18 cellular contexts compared by ENCODE assay signal in genomic region chr20:56572178-56572577, GRCh38. TPM values are rescaled to one million over a fixed set of nuclear protein-coding genes. Genes with fewer than 3 reads are reported as not detected.
DNase-seq lines count a peak whose midpoint lies in the region; ATAC-seq, FAIRE-seq and TF ChIP-seq lines count a peak whose summit lies in the region.
"Had no signal": no experiment of that assay in that cellular context is flagged by ENCODE, and none has a peak within 500 bp of the region (broad histone marks: within the 10 kb centered on the region; RNA-seq: fewer than 3 reads in every experiment).

No MANE protein-coding gene starts in this region.

- no peaks in the 10 kb centered on the region for H4K20me1 ChIP-seq in HepG2 (ENCODE audit: insufficient read depth, low read length)
- H4K20me1 ChIP-seq: BLaER1 treated with 17β-estradiol and CSF1 and Interleukin-3, amounts not matched to agents 10 nM and 100 nM had no signal

- no peak for TF ChIP-seq RAD21 in HepG2 (CRISPR knock-in tag; IDR thresholded peaks at IDR 0.05)

- TF ChIP-seq CTCF in HepG2 (CRISPR knock-in tag; IDR thresholded peaks at IDR 0.05) (no peak), right lobe of liver (IDR thresholded peaks at IDR 0.05) (no peak), fibroblast of pulmonary artery (IDR thresholded peaks at IDR 0.05; ENCODE audit: low read length, missing control alignments) (no peak)

- H3K79me2 ChIP-seq in HepG2 (ENCODE audit: insufficient read depth, low read length) = no peaks in the 10 kb centered on the region

- whole genome bisulfite sequencing in HepG2 (ENCODE audit: low lambda C conversion rate) = 30% methylated on average over 4 of the region's 4 CpGs
- WGBS in right lobe of liver (ENCODE audit: insufficient coverage, low coverage, low lambda C conversion rate, missing lambda C conversion rate) = 78% methylated on average over 4 of the region's 4 CpGs

- H3K27me3 ChIP-seq in HepG2 (ENCODE audit: control insufficient read depth in 1 of 2, insufficient read depth in 2 of 2, low read length in 2 of 2) (peaks cover 0 to 21% of the 10 kb centered on the region in 2 experiments; a peak in 3 of 5 replicates), right lobe of liver (no peaks in the 10 kb centered on the region)
- H3K27me3 ChIP-seq in effector memory CD4-positive, alpha-beta T cell (replicated peaks; ENCODE audit: control insufficient read depth, insufficient read depth, low read length, poor library complexity, severe bottlenecking) = no peaks in the 10 kb centered on the region
- H3K27me3 ChIP-seq: BLaER1 treated with 17β-estradiol and CSF1 and Interleukin-3, amounts not matched to agents 10 nM and 100 nM had no signal

- H3K36me3 ChIP-seq in HepG2 (replicated peaks in 1 of 2; ENCODE audit: control insufficient read depth in 1 of 2, insufficient read depth in 2 of 2, low read length in 2 of 2) (no peaks in the 10 kb centered on the region), right lobe of liver (no peaks in the 10 kb centered on the region)
- no peaks in the 10 kb centered on the region for H3K36me3 ChIP-seq in effector memory CD4-positive, alpha-beta T cell (ENCODE audit: control insufficient read depth, insufficient read depth, low read length)
- H3K36me3 ChIP-seq: BLaER1 treated with 17β-estradiol and CSF1 and Interleukin-3, amounts not matched to agents 10 nM and 100 nM had no signal

- H3K27ac ChIP-seq in HepG2 (ENCODE audit: extremely low read length, insufficient read depth, low read length) (no peak overlapping the region), right lobe of liver (no peak overlapping the region)
- no peak overlapping the region for H3K27ac ChIP-seq in effector memory CD4-positive, alpha-beta T cell (ENCODE audit: insufficient read depth, low read length, poor library complexity, severe bottlenecking)
- H3K27ac ChIP-seq: BLaER1 treated with 17β-estradiol and CSF1 and Interleukin-3, amounts not matched to agents 10 nM and 100 nM; SK-N-MC had no signal

- H3K9me3 ChIP-seq in HepG2 (ENCODE audit: low read length) = no peaks in the 10 kb centered on the region
- H3K9me3 ChIP-seq in right lobe of liver = no peaks in the 10 kb centered on the region
- no peaks in the 10 kb centered on the region for H3K9me3 ChIP-seq in effector memory CD4-positive, alpha-beta T cell (ENCODE audit: control insufficient read depth, low read length)

- in situ Hi-C loops in HepG2 (cut with HindIII; ENCODE audit: extremely low pct_ligation_motif_present, low pct_unique_long_range_greater_than_20kb) = loop anchor here (25.0 kb wide), 1 partner anchor 1910 kb away; no protein-coding TSS in a partner anchor

- POLR2A ChIA-PET in HepG2 (lab: Yijun Ruan, JAX) = no interaction called here

- no peak overlapping the region for H3K9ac ChIP-seq in HepG2 (ENCODE audit: insufficient read depth, low read depth, low read length)
- H3K9ac ChIP-seq: BLaER1 treated with 17β-estradiol and CSF1 and Interleukin-3, amounts not matched to agents 10 nM and 100 nM had no signal

- no peak for ATAC-seq in HepG2
- no peak for ATAC-seq in right lobe of liver
- ATAC-seq in HG03521 (IDR thresholded peaks at IDR 0.05; ENCODE audit: unreplicated experiment) = no peak
- ATAC-seq in GM19328 (IDR thresholded peaks at IDR 0.05; ENCODE audit: unreplicated experiment) = no peak

- CTCF ChIA-PET in HepG2 (lab: Yijun Ruan, JAX; ENCODE audit: low intra/inter-chr PET ratio, low total read pairs) = no interaction called here

- no TSS peak for BruUV-seq in HepG2 (replicated peaks; lab: Mats Ljungman, UMichigan)

- no peak overlapping the region for H3K4me3 ChIP-seq in HepG2 (replicated peaks in 1 of 3; ENCODE audit: insufficient read depth in 1 of 3, low read depth in 2 of 3, low read length in 3 of 3)
- H3K4me3 ChIP-seq in right lobe of liver = no peak overlapping the region
- no peak overlapping the region for H3K4me3 ChIP-seq in fibroblast of pulmonary artery (replicated peaks; ENCODE audit: low read depth, low read length)
- H3K4me3 ChIP-seq in effector memory CD4-positive, alpha-beta T cell (ENCODE audit: insufficient read depth, low read depth, low read length, poor library complexity, severe bottlenecking) = no peak overlapping the region
- H3K4me3 ChIP-seq: BLaER1 treated with 17β-estradiol and CSF1 and Interleukin-3, amounts not matched to agents 10 nM and 100 nM; SK-N-MC had no signal

- TF ChIP-seq POLR2A in HepG2 (IDR thresholded peaks at IDR 0.05; ENCODE audit: insufficient read depth in 1 of 2, low read depth in 2 of 2, low read length in 2 of 2) (no peak), right lobe of liver (IDR thresholded peaks at IDR 0.05) (no peak)

- TF ChIP-seq EP300 in HepG2 (IDR thresholded peaks at IDR 0.05; ENCODE audit: low read depth in 2 of 2, low read length in 2 of 2) = no peak
- TF ChIP-seq EP300 in HepG2 (CRISPR knock-in tag; IDR thresholded peaks at IDR 0.05; ENCODE audit: borderline replicate concordance) = no peak

- no peak overlapping the region for H2AFZ ChIP-seq in HepG2 (ENCODE audit: low read length)

- intact Hi-C loops in HepG2 (cut with micrococcal nuclease; ENCODE audit: unreplicated experiment) (no loop called here), right lobe of liver (cut with DNase I) (no loop called here)

- H3K4me2 ChIP-seq in HepG2 (ENCODE audit: low read depth, low read length) = no peak overlapping the region

- DNase-seq in HepG2 (ENCODE audit: low spot score) (no peak), right lobe of liver (no peak), amniotic epithelial cell (ENCODE audit: low read depth) (peak; percentile 2), fibroblast of pulmonary artery (ENCODE audit: low read depth) (peak; percentile 13)
- no peak for DNase-seq in effector memory CD4-positive, alpha-beta T cell
- DNase-seq: DND-41, GF-D8, GOT3, NCI-H1436, NCI-H2029, NCI-H510A had no signal

- no peaks in the 10 kb centered on the region for H3K4me1 ChIP-seq in HepG2 (ENCODE audit: insufficient read depth, low read length)
- H3K4me1 ChIP-seq in right lobe of liver = no peaks in the 10 kb centered on the region
- no peaks in the 10 kb centered on the region for H3K4me1 ChIP-seq in effector memory CD4-positive, alpha-beta T cell (ENCODE audit: control insufficient read depth, insufficient read depth, low read length, poor library complexity, severe bottlenecking)

- no peak for FAIRE-seq in HepG2 (lab: Jason Lieb, UNC)
- FAIRE-seq: A204.1, GM12891, GM18507 had no signal

RNA-seq across cellular contexts. Expression of gene FAM209B, which starts 39.1 kb away (rescaled TPM):
- total RNA-seq in HepG2 (2016; rRNA removed; fragmentation: Illumina TruSeq; extraction: Trizol) = 0.24 and 0.32 TPM in 2 replicates
- not detected in 2 replicates for total RNA-seq in HepG2 (2016; cell fraction: cytosol; rRNA removed; fragmentation: Illumina TruSeq; extraction: Trizol; ENCODE audit: low read depth)
- 0.30 and 0.61 TPM in 2 replicates for total RNA-seq in HepG2 (2016; cell fraction: insoluble cytoplasmic fraction; rRNA removed; fragmentation: Illumina TruSeq; extraction: Trizol)
- not detected in 2 replicates for total RNA-seq in HepG2 (2016; cell fraction: membrane; rRNA removed; fragmentation: Illumina TruSeq; extraction: Trizol)
- total RNA-seq in HepG2 (2016; cell fraction: nucleus; rRNA removed; fragmentation: Illumina TruSeq; extraction: Trizol) = not detected in 2 replicates
- 0.10 and 0.42 TPM in 2 replicates for polyA plus RNA-seq in HepG2 (2011; rRNA removed)
- not detected in 2 replicates for polyA plus RNA-seq in HepG2 (2011; cell fraction: cytosol; rRNA removed)
- 0.59 TPM in 1 of 2 replicates, not detected in the other for polyA plus RNA-seq in HepG2 (2011; cell fraction: nucleus; rRNA removed)
- not detected in 2 replicates for polyA plus RNA-seq in HepG2 (2012)
- not detected in 2 replicates for polyA plus RNA-seq in HepG2 (2016; cell fraction: cytosol; fragmentation: Illumina TruSeq; extraction: Trizol; ENCODE audit: low read depth)
- polyA plus RNA-seq in HepG2 (2016; cell fraction: insoluble cytoplasmic fraction; fragmentation: Illumina TruSeq; extraction: Trizol; ENCODE audit: low read depth) = 0.51 TPM in 1 of 2 replicates, not detected in the other
- not detected in 2 replicates for polyA plus RNA-seq in HepG2 (2016; cell fraction: membrane; fragmentation: Illumina TruSeq; extraction: Trizol; ENCODE audit: low read depth)
- 0.81 and 0.85 TPM in 2 replicates for polyA plus RNA-seq in HepG2 (2016; cell fraction: nucleus; fragmentation: Illumina TruSeq; extraction: Trizol; ENCODE audit: insufficient read depth, low read depth)
- polyA minus RNA-seq in HepG2 (2011; rRNA and poly(A)+ RNA removed; ENCODE audit: low replicate concordance) = not detected in 2 replicates
- not detected in 2 replicates for polyA minus RNA-seq in HepG2 (2011; cell fraction: cytosol; rRNA and poly(A)+ RNA removed)
- polyA minus RNA-seq in HepG2 (2011; cell fraction: nucleus; rRNA and poly(A)+ RNA removed) = not detected in 2 replicates
- under 1 TPM in 1 of 6 experiments, not detected in 5; 0.44 TPM for total RNA-seq in right lobe of liver

RNA-seq across cellular contexts. Expression of gene FAM209A, which starts 47.6 kb away (rescaled TPM):
- total RNA-seq in HepG2 (2016; rRNA removed; fragmentation: Illumina TruSeq; extraction: Trizol) = 0.15 TPM in 1 of 2 replicates, not detected in the other
- total RNA-seq in HepG2 (2016; cell fraction: cytosol; rRNA removed; fragmentation: Illumina TruSeq; extraction: Trizol; ENCODE audit: low read depth) = not detected in 2 replicates
- 0.22 TPM in 1 of 2 replicates, not detected in the other for total RNA-seq in HepG2 (2016; cell fraction: insoluble cytoplasmic fraction; rRNA removed; fragmentation: Illumina TruSeq; extraction: Trizol)
- total RNA-seq in HepG2 (2016; cell fraction: membrane; rRNA removed; fragmentation: Illumina TruSeq; extraction: Trizol) = not detected in 2 replicates
- 0.59 and 1.0 TPM in 2 replicates for total RNA-seq in HepG2 (2016; cell fraction: nucleus; rRNA removed; fragmentation: Illumina TruSeq; extraction: Trizol)
- polyA plus RNA-seq in HepG2 (2011; rRNA removed) = 0.36 and 0.51 TPM in 2 replicates
- 0.12 TPM in 1 of 2 replicates, not detected in the other for polyA plus RNA-seq in HepG2 (2011; cell fraction: cytosol; rRNA removed)
- polyA plus RNA-seq in HepG2 (2011; cell fraction: nucleus; rRNA removed) = 1.5 and 2.4 TPM in 2 replicates
- 0.31 and 0.37 TPM in 2 replicates for polyA plus RNA-seq in HepG2 (2012)
- polyA plus RNA-seq in HepG2 (2016; cell fraction: cytosol; fragmentation: Illumina TruSeq; extraction: Trizol; ENCODE audit: low read depth) = not detected in 2 replicates
- not detected in 2 replicates for polyA plus RNA-seq in HepG2 (2016; cell fraction: insoluble cytoplasmic fraction; fragmentation: Illumina TruSeq; extraction: Trizol; ENCODE audit: low read depth)
- polyA plus RNA-seq in HepG2 (2016; cell fraction: membrane; fragmentation: Illumina TruSeq; extraction: Trizol; ENCODE audit: low read depth) = not detected in 2 replicates
- polyA plus RNA-seq in HepG2 (2016; cell fraction: nucleus; fragmentation: Illumina TruSeq; extraction: Trizol; ENCODE audit: insufficient read depth, low read depth) = 0.75 and 1.6 TPM in 2 replicates
- polyA minus RNA-seq in HepG2 (2011; rRNA and poly(A)+ RNA removed; ENCODE audit: low replicate concordance) = 0.44 and 1.8 TPM in 2 replicates
- not detected in 2 replicates for polyA minus RNA-seq in HepG2 (2011; cell fraction: cytosol; rRNA and poly(A)+ RNA removed)
- polyA minus RNA-seq in HepG2 (2011; cell fraction: nucleus; rRNA and poly(A)+ RNA removed) = 2.2 and 2.4 TPM in 2 replicates
- total RNA-seq in right lobe of liver = under 1 TPM in 2 of 6 experiments, not detected in 4; 0.24 to 0.37 TPM

RNA-seq across cellular contexts. Expression of gene TFAP2C, which starts 56.9 kb away (rescaled TPM):
- total RNA-seq in HepG2 (2016; rRNA removed; fragmentation: Illumina TruSeq; extraction: Trizol) (not detected in 2 replicates), right lobe of liver (not detected)
- total RNA-seq in HepG2 (2016; cell fraction: cytosol; rRNA removed; fragmentation: Illumina TruSeq; extraction: Trizol; ENCODE audit: low read depth) = not detected in 2 replicates
- total RNA-seq in HepG2 (2016; cell fraction: insoluble cytoplasmic fraction; rRNA removed; fragmentation: Illumina TruSeq; extraction: Trizol) = not detected in 2 replicates
- not detected in 2 replicates for total RNA-seq in HepG2 (2016; cell fraction: membrane; rRNA removed; fragmentation: Illumina TruSeq; extraction: Trizol)
- total RNA-seq in HepG2 (2016; cell fraction: nucleus; rRNA removed; fragmentation: Illumina TruSeq; extraction: Trizol) = not detected in 2 replicates
- not detected in 2 replicates for polyA plus RNA-seq in HepG2 (2011; rRNA removed)
- polyA plus RNA-seq in HepG2 (2011; cell fraction: cytosol; rRNA removed) = not detected in 2 replicates
- not detected in 2 replicates for polyA plus RNA-seq in HepG2 (2011; cell fraction: nucleus; rRNA removed)
- not detected in 2 replicates for polyA plus RNA-seq in HepG2 (2012)
- not detected in 2 replicates for polyA plus RNA-seq in HepG2 (2016; cell fraction: cytosol; fragmentation: Illumina TruSeq; extraction: Trizol; ENCODE audit: low read depth)
- polyA plus RNA-seq in HepG2 (2016; cell fraction: insoluble cytoplasmic fraction; fragmentation: Illumina TruSeq; extraction: Trizol; ENCODE audit: low read depth) = not detected in 2 replicates
- polyA plus RNA-seq in HepG2 (2016; cell fraction: membrane; fragmentation: Illumina TruSeq; extraction: Trizol; ENCODE audit: low read depth) = not detected in 2 replicates
- polyA plus RNA-seq in HepG2 (2016; cell fraction: nucleus; fragmentation: Illumina TruSeq; extraction: Trizol; ENCODE audit: insufficient read depth, low read depth) = not detected in 2 replicates
- polyA minus RNA-seq in HepG2 (2011; rRNA and poly(A)+ RNA removed; ENCODE audit: low replicate concordance) = 7.5 TPM in 1 of 2 replicates, not detected in the other
- not detected in 2 replicates for polyA minus RNA-seq in HepG2 (2011; cell fraction: cytosol; rRNA and poly(A)+ RNA removed)
- not detected in 2 replicates for polyA minus RNA-seq in HepG2 (2011; cell fraction: nucleus; rRNA and poly(A)+ RNA removed)

Comparison
In these comparisons a context has a peak if more than half of its experiments do, and no peak if none do; other contexts are left out.
1. DNase-seq: peak in amniotic epithelial cell (single experiment) and fibroblast of pulmonary artery (single experiment); none in HepG2 (single experiment), right lobe of liver (0 of 3) and effector memory CD4-positive, alpha-beta T cell (0 of 3).